Comparison of ENCODE assay signal across 36 cellular contexts in the genomic region with DNA sequence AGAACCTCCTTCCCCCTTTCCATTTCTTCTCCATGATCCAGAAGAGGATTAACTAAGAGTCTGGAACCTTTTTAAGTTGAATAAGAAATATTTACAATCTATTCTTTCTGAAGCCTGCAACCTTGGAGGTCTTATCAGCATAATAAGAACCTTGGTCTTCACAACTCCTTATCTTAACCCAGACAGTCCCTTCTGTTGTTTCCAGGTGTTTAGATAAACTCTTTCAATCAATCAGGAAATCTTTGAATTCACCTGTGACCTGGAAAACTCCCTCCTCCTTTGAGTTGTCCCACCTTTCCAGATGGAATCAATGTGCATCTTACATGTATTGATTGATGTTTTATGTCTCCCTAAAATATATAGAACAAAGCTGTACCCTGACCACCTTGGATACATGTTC. TPM values are rescaled to one million over a fixed set of nuclear protein-coding genes. Genes with fewer than 3 reads are reported as not detected.
A peak's percentile ranks its signal among the peaks of the same experiment; 100 is the strongest.
DNase-seq lines count a peak whose midpoint lies in the region; ATAC-seq, FAIRE-seq and TF ChIP-seq lines count a peak whose summit lies in the region.
"Had no signal": no experiment of that assay in that cellular context is flagged by ENCODE, and none has a peak within 500 bp of the region (broad histone marks: within the 10 kb centered on the region; RNA-seq: fewer than 3 reads in every experiment).

No MANE protein-coding gene starts in this region.

- no peaks in the 10 kb centered on the region for H3K9me3 Mint-ChIP-seq in central memory CD8-positive, alpha-beta T cell
- H3K9me3 Mint-ChIP-seq: CD14-positive monocyte; CD4-positive, alpha-beta memory T cell; CD4-positive, alpha-beta T cell; CD4-positive, CD25-positive, alpha-beta regulatory T cell; CD8-positive, alpha-beta memory T cell; CD8-positive, alpha-beta T cell had no signal

- H3K9me3 ChIP-seq in PC-9 (ENCODE audit: insufficient read depth, low read depth) (no peaks in the 10 kb centered on the region), K562 (replicated peaks; ENCODE audit: control insufficient read depth, insufficient read depth, low read depth, low read length) (no peaks in the 10 kb centered on the region)
- H3K9me3 ChIP-seq: A549, BE2C, BLaER1, Caco-2 had no signal

- H3K4me1 Mint-ChIP-seq in central memory CD8-positive, alpha-beta T cell, result peaks cover 6% of the 10 kb centered on the region

- peaks cover 9% of the 10 kb centered on the region for H3K36me3 Mint-ChIP-seq in central memory CD8-positive, alpha-beta T cell (ENCODE audit: insufficient read depth)
- H3K36me3 Mint-ChIP-seq: CD14-positive monocyte; CD4-positive, CD25-positive, alpha-beta regulatory T cell had no signal

- BruUV-seq in PC-9 (replicated peaks; lab: Mats Ljungman, UMichigan) (no TSS peak), K562 (replicated peaks; lab: Mats Ljungman, UMichigan) (no TSS peak)

- no peaks in the 10 kb centered on the region; the same call in 1 of the 2 replicates for H4K20me1 ChIP-seq in PC-9 (ENCODE audit: insufficient read depth)
- 0 out of 2 replicates have a peak, but pooled peaks cover 3% of the 10 kb centered on the region for H4K20me1 ChIP-seq in K562 (replicated peaks; ENCODE audit: control insufficient read depth, insufficient read depth, low read length)
- H4K20me1 ChIP-seq: BLaER1 had no signal

- no peak overlapping the region for H3K27ac ChIP-seq in PC-9
- no peak overlapping the region for H3K27ac ChIP-seq in K562 (ENCODE audit: extremely low read depth, low read depth, low read length)
- H3K27ac ChIP-seq in coronary artery, result no peak overlapping the region
- H3K27ac ChIP-seq: 22Rv1; A549; BLaER1; BLaER1 treated with 17β-estradiol and CSF1 and Interleukin-3, amounts not matched to agents 10 nM and 100 nM had no signal

- no peaks in the 10 kb centered on the region for H3K9me1 ChIP-seq in K562 (ENCODE audit: control insufficient read depth, insufficient read depth, low read length)

- TF ChIP-seq RAD21 in K562 (CRISPR knock-in tag; conservative IDR thresholded peaks at IDR 0.05 in 1 of 2, IDR thresholded peaks at IDR 0.05 in 1 of 2), result no peak

- intact Hi-C loops in PC-9 (cut with micrococcal nuclease; ENCODE audit: unreplicated experiment), result no loop called here
- intact Hi-C loops in K562 (cut with micrococcal nuclease), result no loop called here

- H3K79me2 ChIP-seq in PC-9 (ENCODE audit: low read depth) (peaks cover 19% of the 10 kb centered on the region), K562 (ENCODE audit: control insufficient read depth, insufficient read depth, low read length) (peaks cover 21% of the 10 kb centered on the region)

- H3K4me2 ChIP-seq in PC-9 (no peak overlapping the region), K562 (ENCODE audit: insufficient read depth, low read length) (no peak overlapping the region)
- H3K4me2 ChIP-seq: A549; BLaER1; BLaER1 treated with 17β-estradiol and CSF1 and Interleukin-3, amounts not matched to agents 10 nM and 100 nM had no signal

- TF ChIP-seq CTCF in PC-9 (conservative IDR thresholded peaks at IDR 0.05) (no peak), K562 (IDR thresholded peaks at IDR 0.05 in 2 of 3, conservative IDR thresholded peaks at IDR 0.05 in 1 of 3; ENCODE audit: insufficient read depth in 2 of 3, low read depth in 1 of 3, low read length in 3 of 3) (no peak), coronary artery (IDR thresholded peaks at IDR 0.05) (no peak)

- in situ Hi-C loops in K562 (cut with MboI), result no loop called here

- TF ChIP-seq POLR2A in K562 (conservative IDR thresholded peaks at IDR 0.05), result no peak
- no peak for TF ChIP-seq POLR2A in erythroblast (IDR thresholded peaks at IDR 0.05; ENCODE audit: low read length)

- peak overlapping the region; percentile 15 for H3K27ac Mint-ChIP-seq in central memory CD8-positive, alpha-beta T cell (ENCODE audit: low read depth)
- H3K27ac Mint-ChIP-seq: B cell; CD14-positive monocyte; CD4-positive, alpha-beta T cell; CD8-positive, alpha-beta T cell had no signal

- POLR2A ChIA-PET in PC-9 (lab: Charles Lee; ENCODE audit: unreplicated experiment), result no interaction called here
- POLR2A ChIA-PET in K562 (lab: Yijun Ruan, JAX), result no interaction called here

- no peaks in the 10 kb centered on the region for H3F3A ChIP-seq in PC-9 (ENCODE audit: insufficient read depth, low read depth)

- no peaks in the 10 kb centered on the region for H3K9me2 ChIP-seq in PC-9 (ENCODE audit: insufficient read depth)

- ATAC-seq in K562 (no peak), HG03520 (IDR thresholded peaks at IDR 0.05; ENCODE audit: unreplicated experiment) (no peak)
- no peak for ATAC-seq in central memory CD8-positive, alpha-beta T cell (replicated peaks; ENCODE audit: extremely low read depth, poor library complexity, severe bottlenecking)
- ATAC-seq: A549; CD8-positive, alpha-beta T cell had no signal

- H3K4me1 ChIP-seq in PC-9 (replicated peaks; ENCODE audit: insufficient read depth) (peaks cover 9% of the 10 kb centered on the region), K562 (replicated peaks in 1 of 2; ENCODE audit: control insufficient read depth in 2 of 2, insufficient read depth in 2 of 2, low read length in 2 of 2) (peaks cover 1 to 15% of the 10 kb centered on the region in 2 experiments; a peak in 2 of 5 replicates)
- H3K4me1 ChIP-seq: A549, BE2C had no signal

- peak overlapping the region; percentile 14; the same call in 1 of the 2 replicates for H2AFZ ChIP-seq in PC-9
- H2AFZ ChIP-seq in K562 (ENCODE audit: low read depth, low read length), result no peak overlapping the region

- peak; percentile 14; the same call in 1 of the 2 replicates for TF ChIP-seq EP300 in K562 (IDR thresholded peaks at IDR 0.05; ENCODE audit: low read length)

- no peak overlapping the region for H3K9ac ChIP-seq in K562 (ENCODE audit: insufficient read depth in 1 of 2, low read depth in 2 of 2, low read length in 2 of 2)
- H3K9ac ChIP-seq: BLaER1; BLaER1 treated with 17β-estradiol and CSF1 and Interleukin-3, amounts not matched to agents 10 nM and 100 nM had no signal

- H3K4me3 ChIP-seq in PC-9 (no peak overlapping the region), K562 (no peak overlapping the region), coronary artery (no peak overlapping the region)
- H3K4me3 ChIP-seq: A549; BLaER1; BLaER1 treated with 17β-estradiol and CSF1 and Interleukin-3, amounts not matched to agents 10 nM and 100 nM had no signal

- H3K4me3 Mint-ChIP-seq in central memory CD8-positive, alpha-beta T cell, result no peak overlapping the region
- H3K4me3 Mint-ChIP-seq: B cell; CD14-positive monocyte; CD4-positive, alpha-beta memory T cell; CD4-positive, alpha-beta T cell; CD8-positive, alpha-beta T cell had no signal

- no peaks in the 10 kb centered on the region for H3K27me3 ChIP-seq in PC-9 (ENCODE audit: insufficient read depth, low read depth)
- no peaks in the 10 kb centered on the region for H3K27me3 ChIP-seq in K562 (ENCODE audit: control insufficient read depth in 2 of 2, insufficient read depth in 2 of 2, low read length in 2 of 2)
- H3K27me3 ChIP-seq: BE2C; BLaER1; BLaER1 treated with 17β-estradiol and CSF1 and Interleukin-3, amounts not matched to agents 10 nM and 100 nM had no signal

- DNase-seq in PC-9 (no peak), K562 (ENCODE audit: extremely low read depth in 1 of 4, low spot score in 3 of 4) (no peak), erythroblast (lab: John Stamatoyannopoulos, UW) (peak; percentile 6 to 34), coronary artery (ENCODE audit: low spot score) (no peak), OCI-M2 (lab: John Stamatoyannopoulos, UW; ENCODE audit: unreplicated experiment) (no peak), UCSD-AML1 (lab: John Stamatoyannopoulos, UW; ENCODE audit: unreplicated experiment) (no peak)
- no peak for DNase-seq in central memory CD8-positive, alpha-beta T cell (ENCODE audit: low spot score in 2 of 2)
- DNase-seq: 8988T; ACHN; AML-193; BE2C; C1 segment of cervical spinal cord; Caco-2; Calu3; CD4-positive, alpha-beta memory T cell; CD4-positive, alpha-beta T cell; CD4-positive, CD25-positive, alpha-beta regulatory T cell; CD8-positive, alpha-beta memory T cell; CD8-positive, alpha-beta T cell; COR-L47; DMS 273 treated with DMSO at 0.1 percent for 48 hours; DMS153; DMS53; DMS79; DMS79 treated with DMSO at 0.1 percent for 48 hours; DND-41; EL had no signal

- H3K36me3 ChIP-seq in PC-9 (ENCODE audit: low read depth), result no peaks in the 10 kb centered on the region
- H3K36me3 ChIP-seq in K562 (ENCODE audit: control insufficient read depth, insufficient read depth, low read length), result no peaks in the 10 kb centered on the region
- H3K36me3 ChIP-seq: BE2C; BLaER1; BLaER1 treated with 17β-estradiol and CSF1 and Interleukin-3, amounts not matched to agents 10 nM and 100 nM had no signal

- CTCF ChIA-PET in PC-9 (lab: Charles Lee) (no interaction called here), K562 (lab: Yijun Ruan, JAX; ENCODE audit: low intra/inter-chr PET ratio) (no interaction called here)

- FAIRE-seq in K562 (lab: Jason Lieb, UNC), result no peak
- FAIRE-seq: A204.1, A549, D721Med had no signal

- H3K27me3 Mint-ChIP-seq in central memory CD8-positive, alpha-beta T cell, result peaks cover 10% of the 10 kb centered on the region

TF ChIP-seq in K562, 482 proteins besides CTCF, POLR2A, EP300 and RAD21 (continues in another document):
- TF ChIP-seq TEAD4 (IDR thresholded peaks at IDR 0.05; ENCODE audit: low read length) (peak; percentile 67), TEAD4 (CRISPR knock-in tag; IDR thresholded peaks at IDR 0.05; ENCODE audit: borderline replicate concordance) (no peak), ZNF707 (CRISPR knock-in tag; conservative IDR thresholded peaks at IDR 0.05) (no peak), ZEB2 (IDR thresholded peaks at IDR 0.05) (peak; percentile 53; the same call in 1 of the 2 replicates), ARID1B (IDR thresholded peaks at IDR 0.05) (peak; percentile 39), CBFA2T3 (IDR thresholded peaks at IDR 0.05) (peak; percentile 75)

RNA-seq across cellular contexts. Expression of a gene that starts 3.6 kb away (rescaled TPM):
- total RNA-seq in PC-9 (2021) (64.2 and 87.2 TPM in 2 replicates), K562 (2014; rRNA removed) (46.2 and 49.0 TPM in 2 replicates), K562 (2014; rRNA removed; fragmentation: Illumina TruSeq; extraction: Trizol) (57.6 and 78.9 TPM in 2 replicates), K562 (2015; rRNA removed; fragmentation: Illumina TruSeq; extraction: Trizol) (46.1 and 54.5 TPM in 2 replicates), K562 (2021) (66.2 and 73.7 TPM in 2 replicates)
- total RNA-seq in K562 (2011; cell fraction: chromatin; rRNA removed; ENCODE audit: low replicate concordance), result 71.7 and 394 TPM in 2 replicates
- total RNA-seq in K562 (2011; cell fraction: nucleolus; rRNA removed), result 28.0 and 47.8 TPM in 2 replicates
- total RNA-seq in K562 (2011; cell fraction: nucleoplasm; rRNA removed), result 105 and 174 TPM in 2 replicates
- polyA plus RNA-seq in K562 (2011; rRNA removed) (84.2 and 98.7 TPM in 2 replicates), K562 (2014; fragmentation: Illumina TruSeq; extraction: Trizol) (72.9 and 73.2 TPM in 2 replicates), K562 (2014; fragmentation: Nextera tagmentation; extraction: Ambion mirVana) (10 to 100 TPM; 44.3 to 56.1 TPM), K562 (2014; rRNA removed) (45.4 and 57.0 TPM in 2 replicates)
- polyA plus RNA-seq in K562 (2011; cell fraction: cytosol; rRNA removed), result 12.0 and 33.2 TPM in 2 replicates
- polyA plus RNA-seq in K562 (2011; cell fraction: nucleus; rRNA removed), result 40.9 and 65.6 TPM in 2 replicates
- 40.4 and 40.8 TPM in 2 replicates for polyA plus RNA-seq in K562 (2012)
- polyA minus RNA-seq in K562 (2011; rRNA and poly(A)+ RNA removed), result 56.9 and 67.8 TPM in 2 replicates
- 32.9 and 46.1 TPM in 2 replicates for polyA minus RNA-seq in K562 (2011; cell fraction: cytosol; rRNA and poly(A)+ RNA removed)
- 48.3 and 79.3 TPM in 2 replicates for polyA minus RNA-seq in K562 (2011; cell fraction: nucleus; rRNA and poly(A)+ RNA removed)

Comparison
In these comparisons a context has a peak if more than half of its experiments do, and no peak if none do; other contexts are left out.
1. DNase-seq: peak in erythroblast (2 of 2); none in PC-9 (0 of 2), K562 (0 of 4), central memory CD8-positive, alpha-beta T cell (0 of 2), coronary artery (single experiment), OCI-M2 (single experiment) and UCSD-AML1 (single experiment).